In the genomic region with DNA sequence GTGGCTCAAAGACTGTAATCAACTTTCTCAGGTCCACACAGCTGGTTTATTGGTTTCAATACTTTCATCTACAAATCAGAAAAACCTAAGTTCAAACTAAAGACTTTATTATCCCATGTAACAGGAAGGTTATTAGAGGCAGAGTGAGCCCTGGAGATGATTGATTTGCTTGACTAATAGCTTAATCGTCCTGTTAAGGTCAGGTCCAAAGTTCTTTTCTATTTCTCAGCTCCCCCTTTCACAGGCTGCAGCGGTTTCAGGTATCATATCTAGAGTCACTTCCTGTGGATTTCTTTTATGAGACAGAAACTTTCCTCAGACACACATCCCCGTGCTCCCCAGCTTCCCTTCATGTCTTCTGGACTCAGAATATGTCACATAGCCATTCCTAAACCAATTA, we compare ENCODE assay signal across 16 cellular contexts.
"Had no signal": no experiment of that assay in that cellular context is flagged by ENCODE, and none has a peak within 500 bp of the region (broad histone marks: within the 10 kb centered on the region; RNA-seq: fewer than 3 reads in every experiment).

No MANE protein-coding gene starts in this region.

- H3K36me3 ChIP-seq: heart left ventricle, neutrophil, tibial nerve, upper lobe of right lung, vagina had no signal

- ATAC-seq: heart left ventricle; left lobe of liver; naive thymus-derived CD8-positive, alpha-beta T cell; right cardiac atrium; stimulated activated memory B cell treated with anti-CD40 and anti-IgM and Interleukin-4, amounts not matched to agents 10 μg/mL and 1 μg/mL and 100 μg/mL, for 72 hours; upper lobe of right lung had no signal

- H3K27ac ChIP-seq: coronary artery, heart left ventricle, neutrophil, tibial nerve, upper lobe of right lung, vagina had no signal

- DNase-seq: effector CD8-positive, alpha-beta T cell; heart left ventricle; hypothalamus; kidney glomerular epithelial cell; mammary epithelial cell; naive thymus-derived CD8-positive, alpha-beta T cell; posterior cingulate gyrus; right cardiac atrium; stimulated activated CD4-positive, alpha-beta T cell treated with anti-CD3 and anti-CD28 coated beads, Interleukin-4, amount 100 ng/mL, for 24 hours; upper lobe of right lung had no signal

- H3K27me3 ChIP-seq: heart left ventricle, neutrophil, tibial nerve, upper lobe of right lung, vagina had no signal

- H3K4me1 ChIP-seq: heart left ventricle, tibial nerve, upper lobe of right lung had no signal

- H3K4me3 ChIP-seq: coronary artery, heart left ventricle, tibial nerve, upper lobe of right lung, vagina had no signal

- H3K9me3 ChIP-seq: heart left ventricle, neutrophil, tibial nerve, upper lobe of right lung, vagina had no signal
